13 cellular contexts compared by ENCODE assay signal in genomic region chr11:47353978-47354774, GRCh38. TPM values are rescaled to one million over a fixed set of nuclear protein-coding genes. Genes with fewer than 3 reads are reported as not detected.
DNase-seq lines count a peak whose midpoint lies in the region; ATAC-seq and TF ChIP-seq lines count a peak whose summit lies in the region.
"Had no signal": no experiment of that assay in that cellular context is flagged by ENCODE, and none has a peak within 500 bp of the region (broad histone marks: within the 10 kb centered on the region; RNA-seq: fewer than 3 reads in every experiment).

No MANE protein-coding gene starts in this region.

- no peaks in the 10 kb centered on the region for H3K9me3 Mint-ChIP-seq in HFFc6
- no peaks in the 10 kb centered on the region for H3K9me3 Mint-ChIP-seq in chondrocyte (ENCODE audit: low read depth)
- H3K9me3 Mint-ChIP-seq in stimulated activated naive B cell treated with anti-CD40 and anti-IgM and Interleukin-4, amounts not matched to agents 10 μg/mL and 1 μg/mL and 100 μg/mL, for 72 hours, result no peaks in the 10 kb centered on the region
- H3K9me3 Mint-ChIP-seq: activated naive CD8-positive, alpha-beta T cell treated with anti-CD3 and anti-CD28 coated beads, Interleukin-2, amount 10 ng/mL, durations not matched to agents 7 days and 5 days; CD8-positive, alpha-beta memory T cell had no signal

- no peak overlapping the region for H2BK12ac ChIP-seq in mesenchymal stem cell (ENCODE audit: low read length in 2 of 2)

- no peaks in the 10 kb centered on the region for H3K36me3 ChIP-seq in mesenchymal stem cell (ENCODE audit: control insufficient read depth in 1 of 2, insufficient read depth in 2 of 2, low read depth in 1 of 2, low read length in 2 of 2)

- H3K9me3 ChIP-seq in mesenchymal stem cell (ENCODE audit: control insufficient read depth, low read length), result no peaks in the 10 kb centered on the region

- no peaks in the 10 kb centered on the region for H3K79me1 ChIP-seq in mesenchymal stem cell (replicated peaks; ENCODE audit: low read length, poor library complexity, severe bottlenecking)

- H3K23ac ChIP-seq in mesenchymal stem cell (ENCODE audit: low read length in 2 of 2), result no peak overlapping the region

- no peak overlapping the region for H3K27ac ChIP-seq in mesenchymal stem cell (ENCODE audit: low read length, poor library complexity, severe bottlenecking)
- H3K27ac ChIP-seq in RWPE1, result no peak overlapping the region

- no peak overlapping the region for H3K14ac ChIP-seq in mesenchymal stem cell (ENCODE audit: low read length in 2 of 2)

- 96% methylated on average over 15 of the region's 15 CpGs for WGBS in mesenchymal stem cell

- H3K4me1 ChIP-seq in mesenchymal stem cell (ENCODE audit: control insufficient read depth, insufficient read depth, low read depth, low read length), result peaks cover 10% of the 10 kb centered on the region

- POLR2A ChIA-PET in RWPE1 (lab: Yijun Ruan, JAX; ENCODE audit: low non-redundant PET), result no interaction called here

- no peaks in the 10 kb centered on the region for H3K4me1 Mint-ChIP-seq in HFFc6 (ENCODE audit: low read depth)
- H3K4me1 Mint-ChIP-seq in chondrocyte (ENCODE audit: low read depth), result peaks cover 6% of the 10 kb centered on the region
- peaks cover 0 to 3% of the 10 kb centered on the region in 2 donors for H3K4me1 Mint-ChIP-seq in stimulated activated naive B cell treated with anti-CD40 and anti-IgM and Interleukin-4, amounts not matched to agents 10 μg/mL and 1 μg/mL and 100 μg/mL, for 72 hours
- H3K4me1 Mint-ChIP-seq: CD8-positive, alpha-beta memory T cell had no signal

- H2BK120ac ChIP-seq in mesenchymal stem cell (ENCODE audit: low read depth, low read length), result no peak overlapping the region

- no peak for DNase-seq in HFFc6
- DNase-seq in chondrocyte (ENCODE audit: low spot score), result no peak
- no peak for DNase-seq in mesenchymal stem cell
- DNase-seq in stimulated activated naive B cell treated with anti-CD40 and anti-IgM and Interleukin-4, amounts not matched to agents 10 μg/mL and 1 μg/mL and 100 μg/mL, for 72 hours, result no peak
- DNase-seq in RWPE1 (ENCODE audit: low spot score), result no peak
- no peak for DNase-seq in SKM-1 (lab: John Stamatoyannopoulos, UW; ENCODE audit: unreplicated experiment)
- DNase-seq in stimulated activated CD4-positive, alpha-beta T cell treated with anti-CD3 and anti-CD28 coated beads, Interleukin-4, amount 100 ng/mL, for 4 hours, result no peak
- DNase-seq: activated naive CD8-positive, alpha-beta T cell treated with anti-CD3 and anti-CD28 coated beads, Interleukin-2, amount 10 ng/mL, durations not matched to agents 7 days and 5 days; CD8-positive, alpha-beta memory T cell; NCI-H1048; OCI-M1 had no signal

- no peak overlapping the region for H3K18ac ChIP-seq in mesenchymal stem cell (ENCODE audit: low read depth in 1 of 2, low read length in 2 of 2)

- TF ChIP-seq CTCF in HFFc6 (IDR thresholded peaks at IDR 0.05) (no peak), chondrocyte (IDR thresholded peaks at IDR 0.05) (no peak), RWPE1 (conservative IDR thresholded peaks at IDR 0.05; ENCODE audit: low read depth) (no peak)

- no peak overlapping the region for H3K4me2 ChIP-seq in mesenchymal stem cell (ENCODE audit: low read length, poor library complexity, severe bottlenecking)

- no peak overlapping the region for H2BK5ac ChIP-seq in mesenchymal stem cell (ENCODE audit: low read depth, low read length, poor library complexity, severe bottlenecking)

- no peak overlapping the region for H2AFZ ChIP-seq in mesenchymal stem cell (ENCODE audit: low read depth, low read length)

- H3K36me3 Mint-ChIP-seq in HFFc6 (ENCODE audit: low read depth) (no peaks in the 10 kb centered on the region), chondrocyte (ENCODE audit: low read depth) (no peaks in the 10 kb centered on the region)
- peaks cover 11 to 12% of the 10 kb centered on the region in 2 donors for H3K36me3 Mint-ChIP-seq in stimulated activated naive B cell treated with anti-CD40 and anti-IgM and Interleukin-4, amounts not matched to agents 10 μg/mL and 1 μg/mL and 100 μg/mL, for 72 hours
- H3K36me3 Mint-ChIP-seq: activated naive CD8-positive, alpha-beta T cell treated with anti-CD3 and anti-CD28 coated beads, Interleukin-2, amount 10 ng/mL, durations not matched to agents 7 days and 5 days; CD8-positive, alpha-beta memory T cell had no signal

- H2AK5ac ChIP-seq in mesenchymal stem cell (ENCODE audit: low read length, severe bottlenecking), result no peak overlapping the region

- H4K91ac ChIP-seq in mesenchymal stem cell (ENCODE audit: low read length), result no peak overlapping the region

- CTCF ChIA-PET in RWPE1 (lab: Yijun Ruan, JAX), result interaction anchor here (0.8 to 1.4 kb wide), 7 partner anchors 8 to 182 kb away, joined by 3 to 10 read pairs (median 6); partner anchors contain the start of gene NR1H3

- peak overlapping the region in 1 of 2 experiments; percentile 18 for H3K4me3 ChIP-seq in mesenchymal stem cell (ENCODE audit: insufficient read depth in 1 of 2, low read depth in 1 of 2, low read length in 2 of 2)

- peak overlapping the region; percentile 55 for H3K4me3 Mint-ChIP-seq in HFFc6
- H3K4me3 Mint-ChIP-seq in chondrocyte (ENCODE audit: unreplicated experiment), result peak overlapping the region; percentile 17
- no peak overlapping the region for H3K4me3 Mint-ChIP-seq in stimulated activated naive B cell treated with anti-CD40 and anti-IgM and Interleukin-4, amounts not matched to agents 10 μg/mL and 1 μg/mL and 100 μg/mL, for 72 hours
- H3K4me3 Mint-ChIP-seq: activated naive CD8-positive, alpha-beta T cell treated with anti-CD3 and anti-CD28 coated beads, Interleukin-2, amount 10 ng/mL, durations not matched to agents 7 days and 5 days; CD8-positive, alpha-beta memory T cell had no signal

- peak overlapping the region; percentile 64 for H3K9ac ChIP-seq in mesenchymal stem cell (ENCODE audit: low read length)

- H3K27me3 Mint-ChIP-seq in HFFc6 (ENCODE audit: insufficient read depth) (no peaks in the 10 kb centered on the region; the same call in 1 of the 2 replicates), chondrocyte (ENCODE audit: low read depth) (no peaks in the 10 kb centered on the region)
- no peaks in the 10 kb centered on the region for H3K27me3 Mint-ChIP-seq in stimulated activated naive B cell treated with anti-CD40 and anti-IgM and Interleukin-4, amounts not matched to agents 10 μg/mL and 1 μg/mL and 100 μg/mL, for 72 hours
- H3K27me3 Mint-ChIP-seq: activated naive CD8-positive, alpha-beta T cell treated with anti-CD3 and anti-CD28 coated beads, Interleukin-2, amount 10 ng/mL, durations not matched to agents 7 days and 5 days; CD8-positive, alpha-beta memory T cell had no signal

- no peak overlapping the region for H3K4ac ChIP-seq in mesenchymal stem cell (ENCODE audit: low read depth in 1 of 2, low read length in 2 of 2)

- no peak overlapping the region for H2BK15ac ChIP-seq in mesenchymal stem cell (ENCODE audit: low read depth, poor library complexity, severe bottlenecking)

- H3K27me3 ChIP-seq in mesenchymal stem cell (ENCODE audit: control insufficient read depth in 1 of 2, insufficient read depth in 1 of 2, low read length in 2 of 2), result no peaks in the 10 kb centered on the region

- H4K8ac ChIP-seq in mesenchymal stem cell (ENCODE audit: low read length), result no peak overlapping the region

- ATAC-seq in stimulated activated naive B cell treated with anti-CD40 and anti-IgM and Interleukin-4, amounts not matched to agents 10 μg/mL and 1 μg/mL and 100 μg/mL, for 72 hours (replicated peaks), result peak in 1 of 2 donors; percentile 21

- H3K27ac Mint-ChIP-seq in HFFc6 (0 out of 2 replicates have a peak overlapping the region, but pooled peaks have one; percentile 25), chondrocyte (ENCODE audit: unreplicated experiment) (no peak overlapping the region)
- H3K27ac Mint-ChIP-seq in stimulated activated naive B cell treated with anti-CD40 and anti-IgM and Interleukin-4, amounts not matched to agents 10 μg/mL and 1 μg/mL and 100 μg/mL, for 72 hours, result peak overlapping the region; percentile 14
- H3K27ac Mint-ChIP-seq: activated naive CD8-positive, alpha-beta T cell treated with anti-CD3 and anti-CD28 coated beads, Interleukin-2, amount 10 ng/mL, durations not matched to agents 7 days and 5 days; CD8-positive, alpha-beta memory T cell had no signal

RNA-seq across cellular contexts. Expression of gene MYBPC3, which starts 1.7 kb away (rescaled TPM):
- total RNA-seq in HFFc6 (2021; fragmentation: NEBNext Ultra II Directional; extraction: Animal tissue kit (Norgen Biotek cat#: 25700)), result not detected
- not detected in 3 replicates for total RNA-seq in chondrocyte
- polyA plus RNA-seq in mesenchymal stem cell (2013, experiment 1 of 2), result not detected
- not detected for polyA plus RNA-seq in mesenchymal stem cell (2013, experiment 2 of 2)
- total RNA-seq: CD8-positive, alpha-beta memory T cell; esophagus mucosa had no signal
- polyA plus RNA-seq: CD8-positive, alpha-beta memory T cell had no signal

RNA-seq across cellular contexts. Expression of gene SPI1, which starts 24.2 kb away (rescaled TPM):
- total RNA-seq in HFFc6 (2021; fragmentation: NEBNext Ultra II Directional; extraction: Animal tissue kit (Norgen Biotek cat#: 25700)), result not detected
- not detected in 3 replicates for total RNA-seq in chondrocyte
- not detected for polyA plus RNA-seq in mesenchymal stem cell (2013, experiment 1 of 2)
- not detected for polyA plus RNA-seq in mesenchymal stem cell (2013, experiment 2 of 2)
- total RNA-seq: NCI-H460 had no signal
- polyA plus RNA-seq: CD8-positive, alpha-beta memory T cell had no signal

RNA-seq across cellular contexts. Expression of gene SLC39A13, which starts 54.2 kb away (rescaled TPM):
- total RNA-seq in HFFc6 (2021; fragmentation: NEBNext Ultra II Directional; extraction: Animal tissue kit (Norgen Biotek cat#: 25700)), result 100 to 1,000 TPM in 2 of 6 experiments, 10 to 100 TPM in 4; 78.2 to 126 (median 86.4) TPM
- 113 to 124 TPM (median 120 TPM) in 3 replicates for total RNA-seq in chondrocyte
- 89.2 TPM for polyA plus RNA-seq in mesenchymal stem cell (2013, experiment 1 of 2)
- polyA plus RNA-seq in mesenchymal stem cell (2013, experiment 2 of 2), result 88.7 TPM

Comparison
In these comparisons a context has a peak if more than half of its experiments do, and no peak if none do; other contexts are left out.
1. H3K4me3 Mint-ChIP-seq: peak in HFFc6 (single experiment) and chondrocyte (single experiment); none in stimulated activated naive B cell treated with anti-CD40 and anti-IgM and Interleukin-4, amounts not matched to agents 10 μg/mL and 1 μg/mL and 100 μg/mL, for 72 hours (0 of 2).